Comparison of ENCODE assay signal across 12 cellular contexts in genomic region chr17:10058924-10059683, GRCh38.
DNase-seq lines count a peak whose midpoint lies in the region; ATAC-seq and TF ChIP-seq lines count a peak whose summit lies in the region.
"Had no signal": no experiment of that assay in that cellular context is flagged by ENCODE, and none has a peak within 500 bp of the region (broad histone marks: within the 10 kb centered on the region; RNA-seq: fewer than 3 reads in every experiment).

No MANE protein-coding gene starts in this region.

- H3K14ac ChIP-seq in neuronal stem cell (ENCODE audit: low read length) = peak overlapping the region; percentile 28

- no peak overlapping the region for H3K23ac ChIP-seq in neuronal stem cell (ENCODE audit: low read depth, low read length, poor library complexity)

- H3K79me1 ChIP-seq in neuronal stem cell (ENCODE audit: low read depth, low read length) = no peaks in the 10 kb centered on the region

- no peaks in the 10 kb centered on the region for H3K27me3 ChIP-seq in dorsolateral prefrontal cortex
- no peaks in the 10 kb centered on the region for H3K27me3 ChIP-seq in neuronal stem cell (ENCODE audit: control insufficient read depth in 3 of 3, insufficient read depth in 3 of 3, low read depth in 1 of 3, low read length in 3 of 3)

- H3K4me3 ChIP-seq in GM12865 (ENCODE audit: low read depth, low read length) (peak overlapping the region; percentile 45), dorsolateral prefrontal cortex (peak overlapping the region in 9 of 59 donors; percentile 2 to 29 (median 11)), neuronal stem cell (ENCODE audit: low read length in 2 of 2) (peak overlapping the region in 1 of 2 donors; percentile 41)

- H4K8ac ChIP-seq in neuronal stem cell (ENCODE audit: low read depth, low read length) = no peak overlapping the region

- no peak overlapping the region for H3K9ac ChIP-seq in neuronal stem cell (ENCODE audit: low read depth, low read length, poor library complexity)

- no peak overlapping the region for H4K91ac ChIP-seq in neuronal stem cell (ENCODE audit: low read depth, low read length, poor library complexity)

- no peak overlapping the region for H2BK12ac ChIP-seq in neuronal stem cell (ENCODE audit: low read length)

- H3K36me3 ChIP-seq in neuronal stem cell (replicated peaks in 1 of 2; ENCODE audit: control insufficient read depth in 2 of 2, insufficient read depth in 2 of 2, low read length in 2 of 2) = no peaks in the 10 kb centered on the region

- no peak overlapping the region for H3K4me2 ChIP-seq in neuronal stem cell (ENCODE audit: insufficient read depth, low read length, poor library complexity, severe bottlenecking)

- peaks cover 0 to 2% of the 10 kb centered on the region in 2 donors for H3K9me3 ChIP-seq in neuronal stem cell (replicated peaks in 1 of 2; ENCODE audit: control insufficient read depth in 2 of 2, insufficient read depth in 1 of 2, low read depth in 1 of 2, low read length in 2 of 2)

- no peak overlapping the region for H2BK15ac ChIP-seq in neuronal stem cell (ENCODE audit: low read length)

- H3K18ac ChIP-seq in neuronal stem cell (ENCODE audit: low read length) = no peak overlapping the region

- DNase-seq in GM12865 (ENCODE audit: low read depth) (peak; percentile 75), dorsolateral prefrontal cortex (peak in 4 of 10 donors; percentile 59 to 79 (median 70)), neuronal stem cell (ENCODE audit: low spot score) (no peak), T-helper 1 cell (no peak), cerebellum (ENCODE audit: low spot score) (no peak), HuH-7.5 (ENCODE audit: low spot score) (no peak)
- DNase-seq: activated T-cell treated with anti-CD3 and anti-CD28 coated beads for 4 hours, endodermal cell had no signal

- peak overlapping the region; percentile 30 for H2BK5ac ChIP-seq in neuronal stem cell (ENCODE audit: low read length)

- no CpG with 5 or more reads among the region's 16 CpGs for WGBS in neuronal stem cell (ENCODE audit: extremely low coverage in 2 of 2, insufficient read length in 2 of 2, insufficient replicate concordance in 1 of 2), 2 donors

- no peak overlapping the region for H3K4ac ChIP-seq in neuronal stem cell (ENCODE audit: low read length)

- TF ChIP-seq CTCF in GM12865 (IDR thresholded peaks at IDR 0.05; ENCODE audit: insufficient read depth, low read depth, low read length, missing control alignments) = no peak
- no peak for TF ChIP-seq CTCF in dorsolateral prefrontal cortex (IDR thresholded peaks at IDR 0.05 in 54 of 56, conservative IDR thresholded peaks at IDR 0.05 in 2 of 56; ENCODE audit: low read depth in 1 of 56, partially characterized antibody in 56 of 56)

- H2AK5ac ChIP-seq in neuronal stem cell (ENCODE audit: low read depth, low read length) = no peak overlapping the region

- H3K27ac ChIP-seq in dorsolateral prefrontal cortex (peak overlapping the region in 54 of 59 donors; percentile 5 to 88 (median 68)), neuronal stem cell (replicated peaks; ENCODE audit: low read length) (no peak overlapping the region)
- H3K27ac ChIP-seq: RWPE1, VCaP had no signal

- peak; percentile 21 for ATAC-seq in HG02588 (IDR thresholded peaks at IDR 0.05; ENCODE audit: unreplicated experiment)
- ATAC-seq in HG02852 (IDR thresholded peaks at IDR 0.05; ENCODE audit: unreplicated experiment) = no peak

- no peak overlapping the region for H2BK120ac ChIP-seq in neuronal stem cell (ENCODE audit: low read depth, low read length)

- H3K4me1 ChIP-seq in neuronal stem cell (ENCODE audit: control insufficient read depth in 2 of 2, insufficient read depth in 1 of 2, low read depth in 1 of 2, low read length in 2 of 2) = peaks cover 0 to 9% of the 10 kb centered on the region in 2 donors

- H2AFZ ChIP-seq in neuronal stem cell (ENCODE audit: low read length) = no peak overlapping the region

- intact Hi-C loops in dorsolateral prefrontal cortex (cut with DNase I) = no loop called here
